Comparison of ENCODE assay signal across 1 cellular context in the genomic region with DNA sequence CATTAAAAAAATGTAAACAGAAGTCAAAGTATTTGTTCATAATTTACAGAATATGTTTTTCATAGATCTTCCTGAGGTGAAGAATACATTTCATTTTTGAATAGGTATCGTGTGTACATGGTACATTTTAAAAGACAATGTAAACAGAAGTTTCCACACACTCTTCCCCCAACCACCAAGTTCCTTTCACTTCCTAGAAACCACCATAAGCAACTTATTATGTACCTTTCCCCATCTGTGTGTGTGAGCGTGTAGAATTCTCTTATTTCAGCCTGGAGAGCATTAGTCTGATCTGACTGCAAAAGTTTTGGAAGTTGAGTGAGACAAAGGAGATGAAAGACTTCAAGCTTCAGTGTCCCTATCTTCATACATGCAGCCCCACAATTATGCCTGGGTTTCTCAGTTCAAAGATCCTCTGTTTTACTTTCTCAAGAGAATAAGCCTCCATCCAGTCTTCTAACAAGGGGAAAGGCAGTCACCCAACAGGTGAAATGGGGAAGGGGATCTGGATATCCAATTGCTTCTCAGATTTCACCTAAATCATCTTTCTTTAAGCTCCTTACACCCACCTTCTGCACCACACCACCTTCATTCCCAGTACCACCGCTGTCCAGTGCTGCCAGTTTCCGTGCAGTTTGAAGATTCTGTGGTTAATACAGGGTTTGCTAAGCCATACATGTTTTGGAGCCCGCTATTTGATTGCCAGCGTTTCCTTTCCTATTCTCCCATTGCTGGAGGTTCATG.
TF ChIP-seq lines count a peak whose summit lies in the region.

No MANE protein-coding gene starts in this region.

TF ChIP-seq in WTC11, 78 proteins besides CTCF, POLR2A, EP300 and RAD21 (continued from another document):
- TF ChIP-seq, protein P1, sequence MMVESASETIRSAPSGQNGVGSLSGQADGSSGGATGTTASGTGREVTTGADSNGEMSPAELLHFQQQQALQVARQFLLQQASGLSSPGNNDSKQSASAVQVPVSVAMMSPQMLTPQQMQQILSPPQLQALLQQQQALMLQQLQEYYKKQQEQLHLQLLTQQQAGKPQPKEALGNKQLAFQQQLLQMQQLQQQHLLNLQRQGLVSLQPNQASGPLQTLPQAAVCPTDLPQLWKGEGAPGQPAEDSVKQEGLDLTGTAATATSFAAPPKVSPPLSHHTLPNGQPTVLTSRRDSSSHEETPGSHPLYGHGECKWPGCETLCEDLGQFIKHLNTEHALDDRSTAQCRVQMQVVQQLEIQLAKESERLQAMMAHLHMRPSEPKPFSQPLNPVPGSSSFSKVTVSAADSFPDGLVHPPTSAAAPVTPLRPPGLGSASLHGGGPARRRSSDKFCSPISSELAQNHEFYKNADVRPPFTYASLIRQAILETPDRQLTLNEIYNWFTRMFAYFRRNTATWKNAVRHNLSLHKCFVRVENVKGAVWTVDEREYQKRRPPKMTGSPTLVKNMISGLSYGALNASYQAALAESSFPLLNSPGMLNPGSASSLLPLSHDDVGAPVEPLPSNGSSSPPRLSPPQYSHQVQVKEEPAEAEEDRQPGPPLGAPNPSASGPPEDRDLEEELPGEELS (CRISPR knock-in tag; IDR thresholded peaks at IDR 0.05): no peak
